Comparison of ENCODE assay signal across 20 cellular contexts in the genomic region with DNA sequence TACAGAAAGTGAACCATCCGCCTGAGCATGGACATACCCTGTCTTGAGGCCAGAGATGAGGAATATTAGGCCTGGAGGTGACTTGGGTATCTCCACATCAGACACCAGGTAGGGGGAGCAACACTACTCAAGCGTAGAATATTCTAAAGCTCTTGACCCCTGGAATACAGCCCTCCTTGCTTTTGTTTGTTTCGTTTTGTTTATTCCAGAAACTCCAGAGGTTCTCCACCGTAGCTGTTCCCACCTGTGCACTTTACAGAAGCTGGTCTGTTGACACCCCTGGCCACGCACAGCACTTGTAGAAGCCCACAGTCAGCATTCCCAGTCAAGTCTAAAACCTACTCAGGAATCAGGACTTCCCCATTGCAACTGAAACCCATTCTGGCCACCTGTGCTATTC.
"Had no signal": no experiment of that assay in that cellular context is flagged by ENCODE, and none has a peak within 500 bp of the region (broad histone marks: within the 10 kb centered on the region; RNA-seq: fewer than 3 reads in every experiment).

No MANE protein-coding gene starts in this region.

- H3K9me3 ChIP-seq: MG63, SK-N-SH had no signal

- H3K36me3 ChIP-seq: MG63 had no signal

- H3K27me3 ChIP-seq: MG63 had no signal

- H3K36me3 Mint-ChIP-seq: IgD-negative memory B cell had no signal

- H3K4me1 Mint-ChIP-seq: IgD-negative memory B cell had no signal

- H3K27ac Mint-ChIP-seq: IgD-negative memory B cell had no signal

- H3K27me3 Mint-ChIP-seq: IgD-negative memory B cell had no signal

- H3K27ac ChIP-seq: RWPE1 had no signal

- H3K4me3 Mint-ChIP-seq: IgD-negative memory B cell had no signal

- DNase-seq: Karpas-422, KBM-7, MG63, NCI-H1092 treated with DMSO at 0.1 percent for 48 hours, NCI-H1436, NCI-H187, NCI-H2029, NCI-H2081 treated with DMSO at 0.1 percent for 48 hours, NCI-H2171, NCI-H226, NCI-H446, NCI-H510A, NCI-H524 treated with DMSO at 0.1 percent for 48 hours, NCI-H69, NCI-H774, SHP77, SK-N-SH, SW 1271 had no signal

- H3K4me2 ChIP-seq: SK-N-SH had no signal

- H3K4me3 ChIP-seq: MG63 had no signal

- H3K9ac ChIP-seq: SK-N-SH had no signal
